In the genomic region with DNA sequence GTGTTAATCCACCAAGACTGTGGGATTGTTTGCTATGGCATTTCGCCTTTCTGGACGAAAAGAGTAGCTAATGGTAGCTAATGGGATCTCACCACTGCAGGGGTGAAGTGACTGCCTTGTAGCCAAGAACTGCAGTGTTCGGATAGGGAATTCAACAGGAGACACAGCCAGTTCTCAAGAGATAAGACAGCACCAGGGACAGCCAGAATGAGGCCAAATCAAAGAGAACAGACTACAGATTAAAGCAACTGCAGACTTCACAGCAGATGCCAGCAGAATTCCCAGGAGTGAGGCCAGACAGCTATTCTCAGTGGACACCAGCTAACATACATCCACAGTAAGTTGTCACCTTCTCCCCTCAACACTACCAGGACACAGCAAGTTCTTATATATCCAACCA, we compare ENCODE assay signal across 15 cellular contexts. TPM values are rescaled to one million over a fixed set of nuclear protein-coding genes. Genes with fewer than 3 reads are reported as not detected.
"Had no signal": no experiment of that assay in that cellular context is flagged by ENCODE, and none has a peak within 500 bp of the region (broad histone marks: within the 10 kb centered on the region; RNA-seq: fewer than 3 reads in every experiment).

No MANE protein-coding gene starts in this region.

- H3K27me3 ChIP-seq: cardiac muscle cell, gastroesophageal sphincter, upper lobe of left lung had no signal

- H3K36me3 ChIP-seq: cardiac muscle cell, gastroesophageal sphincter, upper lobe of left lung had no signal

- H3K27ac ChIP-seq: cardiac muscle cell, epithelial cell of prostate, gastroesophageal sphincter had no signal

- H3K4me3 ChIP-seq: cardiac muscle cell, gastroesophageal sphincter, upper lobe of left lung had no signal

- ATAC-seq: activated naive CD8-positive, alpha-beta T cell treated with anti-CD3 and anti-CD28 coated beads, Interleukin-2, amount 50 U/mL, for 24 hours; gastroesophageal sphincter; T-helper 17 cell had no signal

- DNase-seq: activated CD4-positive, alpha-beta memory T cell treated with anti-CD3 and anti-CD28 coated beads, Interleukin-2, amount 10 ng/mL, durations not matched to agents 7 days and 5 days; activated CD4-positive, alpha-beta T cell treated with anti-CD3 and anti-CD28 coated beads for 48 hours; activated gamma-delta T cell; activated naive CD4-positive, alpha-beta T cell treated with anti-CD3 and anti-CD28 coated beads, Interleukin-2, amount 50 U/mL, for 16 hours; activated naive CD8-positive, alpha-beta T cell treated with anti-CD3 and anti-CD28 coated beads, Interleukin-2, amount 50 U/mL, for 24 hours; kidney glomerular epithelial cell; nephron progenitor cell; nucleus accumbens; stimulated activated CD4-positive, alpha-beta T cell treated with anti-CD3 and anti-CD28 coated beads, Interleukin-2, amount 100 ng/mL, for 48 hours; stimulated activated naive CD4-positive, alpha-beta T cell treated with Interleukin-2 at 50 U/mL for 16 hours; T-helper 17 cell; upper lobe of left lung had no signal

- H3K9me3 ChIP-seq: gastroesophageal sphincter, upper lobe of left lung had no signal

RNA-seq across cellular contexts. Expression of gene LY75, which starts 33.8 kb away (rescaled TPM):
- polyA plus RNA-seq: cardiac muscle cell had no signal
